1 cellular context compared by ENCODE assay signal in the genomic region with DNA sequence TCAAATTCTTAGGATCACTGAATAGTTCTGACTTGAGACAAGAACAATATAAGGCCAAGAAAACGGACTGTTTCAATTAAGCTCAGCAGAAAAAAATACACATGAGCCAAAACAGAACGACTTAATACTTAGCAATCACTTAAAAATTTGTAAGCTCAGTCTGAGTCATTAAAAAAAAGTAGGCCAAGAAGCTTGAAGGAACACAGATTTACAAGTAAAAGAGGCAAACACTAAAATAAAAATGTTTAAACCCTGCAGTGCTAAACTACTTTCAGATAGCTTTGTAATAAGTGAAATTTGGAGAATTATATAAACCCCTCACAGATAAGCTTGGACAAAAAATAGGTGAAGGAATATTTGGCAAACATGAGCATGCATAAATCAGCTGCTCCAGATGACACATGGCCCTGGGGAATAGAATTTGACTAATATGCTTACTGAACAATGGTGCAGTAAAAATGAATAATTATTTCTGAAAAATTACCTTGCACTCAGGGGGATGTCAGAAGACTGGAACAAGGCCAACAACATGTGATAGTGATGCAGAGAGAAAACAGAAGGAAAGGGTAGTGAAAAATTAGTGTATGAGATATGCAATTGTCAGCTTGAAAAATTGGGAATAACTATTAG.
TF ChIP-seq lines count a peak whose summit lies in the region.

No MANE protein-coding gene starts in this region.

TF ChIP-seq in SK-N-SH, 30 proteins besides CTCF, POLR2A, EP300 and RAD21 (continued from another document):
- TF ChIP-seq ZBTB33 (IDR thresholded peaks at IDR 0.05; ENCODE audit: borderline replicate concordance, low read depth) (0 out of 2 replicates have a peak, but pooled peaks have one; percentile 18), YY1 (IDR thresholded peaks at IDR 0.05; ENCODE audit: low read depth) (no peak), MXI1 (IDR thresholded peaks at IDR 0.05; ENCODE audit: low read depth, low read length) (peak; percentile 51; the same call in 1 of the 2 replicates), USF1 (IDR thresholded peaks at IDR 0.05; ENCODE audit: borderline replicate concordance, low read depth) (no peak), MEF2A (IDR thresholded peaks at IDR 0.05; ENCODE audit: borderline replicate concordance, low read depth) (peak; percentile 58; the same call in 1 of the 2 replicates), ELF1 (IDR thresholded peaks at IDR 0.05) (no peak), GATA2 (CRISPR knock-in tag; IDR thresholded peaks at IDR 0.05) (peak; percentile 63), GABPA (IDR thresholded peaks at IDR 0.05; ENCODE audit: low read depth) (no peak), TEAD4 (IDR thresholded peaks at IDR 0.05; ENCODE audit: borderline replicate concordance, insufficient read depth) (peak; percentile 84)
- TF ChIP-seq, protein P1, sequence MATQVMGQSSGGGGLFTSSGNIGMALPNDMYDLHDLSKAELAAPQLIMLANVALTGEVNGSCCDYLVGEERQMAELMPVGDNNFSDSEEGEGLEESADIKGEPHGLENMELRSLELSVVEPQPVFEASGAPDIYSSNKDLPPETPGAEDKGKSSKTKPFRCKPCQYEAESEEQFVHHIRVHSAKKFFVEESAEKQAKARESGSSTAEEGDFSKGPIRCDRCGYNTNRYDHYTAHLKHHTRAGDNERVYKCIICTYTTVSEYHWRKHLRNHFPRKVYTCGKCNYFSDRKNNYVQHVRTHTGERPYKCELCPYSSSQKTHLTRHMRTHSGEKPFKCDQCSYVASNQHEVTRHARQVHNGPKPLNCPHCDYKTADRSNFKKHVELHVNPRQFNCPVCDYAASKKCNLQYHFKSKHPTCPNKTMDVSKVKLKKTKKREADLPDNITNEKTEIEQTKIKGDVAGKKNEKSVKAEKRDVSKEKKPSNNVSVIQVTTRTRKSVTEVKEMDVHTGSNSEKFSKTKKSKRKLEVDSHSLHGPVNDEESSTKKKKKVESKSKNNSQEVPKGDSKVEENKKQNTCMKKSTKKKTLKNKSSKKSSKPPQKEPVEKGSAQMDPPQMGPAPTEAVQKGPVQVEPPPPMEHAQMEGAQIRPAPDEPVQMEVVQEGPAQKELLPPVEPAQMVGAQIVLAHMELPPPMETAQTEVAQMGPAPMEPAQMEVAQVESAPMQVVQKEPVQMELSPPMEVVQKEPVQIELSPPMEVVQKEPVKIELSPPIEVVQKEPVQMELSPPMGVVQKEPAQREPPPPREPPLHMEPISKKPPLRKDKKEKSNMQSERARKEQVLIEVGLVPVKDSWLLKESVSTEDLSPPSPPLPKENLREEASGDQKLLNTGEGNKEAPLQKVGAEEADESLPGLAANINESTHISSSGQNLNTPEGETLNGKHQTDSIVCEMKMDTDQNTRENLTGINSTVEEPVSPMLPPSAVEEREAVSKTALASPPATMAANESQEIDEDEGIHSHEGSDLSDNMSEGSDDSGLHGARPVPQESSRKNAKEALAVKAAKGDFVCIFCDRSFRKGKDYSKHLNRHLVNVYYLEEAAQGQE (IDR thresholded peaks at IDR 0.05; ENCODE audit: low read depth, low read length) = no peak
TF ChIP-seq in SK-N-SH: peak in this region for 16.
